15 cellular contexts compared by ENCODE assay signal in genomic region chr11:78281511-78281910, GRCh38.
A peak's percentile ranks its signal among the peaks of the same experiment; 100 is the strongest.
DNase-seq lines count a peak whose midpoint lies in the region; ATAC-seq and TF ChIP-seq lines count a peak whose summit lies in the region.
"Had no signal": no experiment of that assay in that cellular context is flagged by ENCODE, and none has a peak within 500 bp of the region (broad histone marks: within the 10 kb centered on the region; RNA-seq: fewer than 3 reads in every experiment).

No MANE protein-coding gene starts in this region.

- H3K27me3 ChIP-seq in DND-41 (ENCODE audit: insufficient read depth, low read length, poor library complexity) = no peaks in the 10 kb centered on the region
- H3K27me3 ChIP-seq in brain microvascular endothelial cell (replicated peaks) = no peaks in the 10 kb centered on the region
- H3K27me3 ChIP-seq: BLaER1 treated with 17β-estradiol and CSF1 and Interleukin-3, amounts not matched to agents 10 nM and 100 nM had no signal

- H3K4me1 ChIP-seq in DND-41 (ENCODE audit: insufficient read depth, low read length) = peaks cover 61% of the 10 kb centered on the region

- H3K36me3 ChIP-seq in DND-41 (ENCODE audit: insufficient read depth, low read length) (peaks cover 49% of the 10 kb centered on the region), KOPT-K1 (ENCODE audit: insufficient read depth, low read length) (peaks cover 41% of the 10 kb centered on the region), brain microvascular endothelial cell (replicated peaks) (no peaks in the 10 kb centered on the region)

- H4K20me1 ChIP-seq in DND-41 (ENCODE audit: insufficient read depth, low read length) = no peaks in the 10 kb centered on the region

- DNase-seq in DND-41 (no peak), brain microvascular endothelial cell (peak; percentile 9), iris pigment epithelial cell (ENCODE audit: low read depth) (peak; percentile 11), DMS79 (lab: John Stamatoyannopoulos, UW) (no peak)
- DNase-seq: ACHN; CD4-positive, CD25-positive, alpha-beta regulatory T cell; DMS53; EL; HCEC 1CT; HFFc6 had no signal

- no peak overlapping the region for H3K4me2 ChIP-seq in DND-41 (ENCODE audit: insufficient read depth, low read length)
- H3K4me2 ChIP-seq: BLaER1 treated with 17β-estradiol and CSF1 and Interleukin-3, amounts not matched to agents 10 nM and 100 nM had no signal

- H3K9me3 ChIP-seq in DND-41 (ENCODE audit: insufficient read depth, low read length, severe bottlenecking) = no peaks in the 10 kb centered on the region
- no peaks in the 10 kb centered on the region for H3K9me3 ChIP-seq in KOPT-K1 (ENCODE audit: insufficient read depth, low read length, poor library complexity, severe bottlenecking)

- H3K4me3 ChIP-seq in DND-41 (ENCODE audit: low read depth in 1 of 2, low read length in 2 of 2) = no peak overlapping the region
- no peak overlapping the region for H3K4me3 ChIP-seq in brain microvascular endothelial cell (ENCODE audit: low read depth, low read length)
- H3K4me3 ChIP-seq: BLaER1 treated with 17β-estradiol and CSF1 and Interleukin-3, amounts not matched to agents 10 nM and 100 nM had no signal

- ATAC-seq in DND-41 (ENCODE audit: insufficient read depth, low read depth) = no peak
- ATAC-seq in GM18520 (IDR thresholded peaks at IDR 0.05; ENCODE audit: unreplicated experiment) = no peak
- no peak for ATAC-seq in HG03457 (IDR thresholded peaks at IDR 0.05; ENCODE audit: unreplicated experiment)
- no peak for ATAC-seq in GM19463 (IDR thresholded peaks at IDR 0.05; ENCODE audit: unreplicated experiment)

- in situ Hi-C loops in brain microvascular endothelial cell (cut with HindIII; ENCODE audit: low pct_ligation_motif_present, low sequenced_read_pairs) = no loop called here

- H3K9ac ChIP-seq in DND-41 (ENCODE audit: low read depth, low read length) = no peak overlapping the region; the same call in 1 of the 2 replicates
- H3K9ac ChIP-seq: BLaER1 treated with 17β-estradiol and CSF1 and Interleukin-3, amounts not matched to agents 10 nM and 100 nM had no signal

- H3K27ac ChIP-seq in DND-41 (ENCODE audit: low read length) (peak overlapping the region; percentile 69), KOPT-K1 (ENCODE audit: low read depth, low read length, poor library complexity, severe bottlenecking) (peak overlapping the region; percentile 100), brain microvascular endothelial cell (peak overlapping the region; percentile 42)
- H3K27ac ChIP-seq: BLaER1 treated with 17β-estradiol and CSF1 and Interleukin-3, amounts not matched to agents 10 nM and 100 nM had no signal

- H3K79me2 ChIP-seq in DND-41 (ENCODE audit: insufficient read depth, low read length) = peaks cover 97% of the 10 kb centered on the region

- TF ChIP-seq CTCF in DND-41 (IDR thresholded peaks at IDR 0.05; ENCODE audit: borderline replicate concordance, extremely low read depth, low read length, poor library complexity, severe bottlenecking) (no peak), brain microvascular endothelial cell (IDR thresholded peaks at IDR 0.05; ENCODE audit: low read depth, low read length, missing control alignments) (no peak)

- no peak overlapping the region for H2AFZ ChIP-seq in DND-41 (ENCODE audit: low read depth, low read length)

Comparison
In these comparisons a context has a peak if more than half of its experiments do, and no peak if none do; other contexts are left out.
1. DNase-seq: peak in brain microvascular endothelial cell (single experiment) and iris pigment epithelial cell (single experiment); none in DND-41 (single experiment) and DMS79 (single experiment).
2. H3K27ac ChIP-seq: peak in every context shown above with its lines; median percentile 100 in KOPT-K1; 69 in DND-41; 42 in brain microvascular endothelial cell.